In the genomic region with DNA sequence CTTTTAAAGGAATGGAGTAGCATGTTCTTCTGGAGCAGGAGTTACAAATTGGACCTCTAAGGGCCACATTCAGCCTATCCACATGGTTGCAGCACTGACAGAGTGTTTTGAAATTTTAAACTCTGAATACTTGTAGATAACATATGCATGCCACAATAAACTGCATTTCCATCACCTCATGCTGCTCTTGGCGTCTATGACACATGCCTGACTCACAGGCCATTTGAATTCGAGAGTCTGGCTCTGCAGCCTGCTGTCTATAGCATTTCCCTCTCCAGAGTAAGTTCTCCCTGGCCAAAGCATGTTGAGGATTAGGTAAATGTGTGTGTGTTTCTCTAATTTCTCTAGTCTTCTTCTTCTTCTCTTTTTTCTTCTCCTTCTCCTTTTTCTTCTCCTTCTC, we compare ENCODE assay signal across 13 cellular contexts. TPM values are rescaled to one million over a fixed set of nuclear protein-coding genes. Genes with fewer than 3 reads are reported as not detected.
DNase-seq lines count a peak whose midpoint lies in the region; ATAC-seq, FAIRE-seq and TF ChIP-seq lines count a peak whose summit lies in the region.
"Had no signal": no experiment of that assay in that cellular context is flagged by ENCODE, and none has a peak within 500 bp of the region (broad histone marks: within the 10 kb centered on the region; RNA-seq: fewer than 3 reads in every experiment).

No MANE protein-coding gene starts in this region.

- peaks cover 0 to 4% of the 10 kb centered on the region in 2 donors for H3K27me3 ChIP-seq in breast epithelium
- H3K27me3 ChIP-seq in SJCRH30, result peaks cover 9% of the 10 kb centered on the region; the same call in 1 of the 2 replicates

- no peaks in the 10 kb centered on the region for H3K36me3 Mint-ChIP-seq in MCF 10A (ENCODE audit: insufficient read depth, unreplicated experiment)
- H3K36me3 Mint-ChIP-seq: stimulated activated naive B cell treated with anti-CD40 and anti-IgM and Interleukin-4, amounts not matched to agents 10 μg/mL and 1 μg/mL and 100 μg/mL, for 72 hours had no signal

- TF ChIP-seq POLR2A in breast epithelium (IDR thresholded peaks at IDR 0.05), result no peak

- H3K27ac ChIP-seq in breast epithelium (no peak overlapping the region), SJCRH30 (no peak overlapping the region)
- H3K27ac ChIP-seq: WERI-Rb-1 had no signal

- ATAC-seq in GM18498 (IDR thresholded peaks at IDR 0.05; ENCODE audit: unreplicated experiment), result no peak
- ATAC-seq: stimulated activated naive B cell treated with anti-CD40 and anti-IgM and Interleukin-4, amounts not matched to agents 10 μg/mL and 1 μg/mL and 100 μg/mL, for 72 hours had no signal

- no peak overlapping the region for H3K4me3 Mint-ChIP-seq in MCF 10A (ENCODE audit: unreplicated experiment)
- H3K4me3 Mint-ChIP-seq: activated naive CD4-positive, alpha-beta T cell treated with anti-CD3 and anti-CD28 coated beads for 36 hours; B cell; memory B cell; stimulated activated naive B cell treated with anti-CD40 and anti-IgM and Interleukin-4, amounts not matched to agents 10 μg/mL and 1 μg/mL and 100 μg/mL, for 72 hours had no signal

- FAIRE-seq in urothelium cell line (lab: Jason Lieb, UNC), result no peak

- no TSS peak for BruUV-seq in MCF 10A (replicated peaks; lab: Mats Ljungman, UMichigan)

- H3K9me3 ChIP-seq in breast epithelium, result no peaks in the 10 kb centered on the region
- no peaks in the 10 kb centered on the region for H3K9me3 ChIP-seq in SJCRH30 (replicated peaks)

- H3K36me3 ChIP-seq in breast epithelium, result no peaks in the 10 kb centered on the region
- H3K36me3 ChIP-seq in SJCRH30, result no peaks in the 10 kb centered on the region
- H3K36me3 ChIP-seq: WERI-Rb-1 had no signal

- no peak overlapping the region for H3K27ac Mint-ChIP-seq in MCF 10A (ENCODE audit: low read depth, unreplicated experiment)
- H3K27ac Mint-ChIP-seq: activated naive CD4-positive, alpha-beta T cell treated with anti-CD3 and anti-CD28 coated beads for 36 hours; B cell; memory B cell; stimulated activated naive B cell treated with anti-CD40 and anti-IgM and Interleukin-4, amounts not matched to agents 10 μg/mL and 1 μg/mL and 100 μg/mL, for 72 hours had no signal

- intact Hi-C loops in MCF 10A (cut with micrococcal nuclease), result no loop called here
- intact Hi-C loops in breast epithelium (cut with DNase I; ENCODE audit: low total_unique reads), result no loop called here

- H3K4me1 ChIP-seq in breast epithelium (no peaks in the 10 kb centered on the region), SJCRH30 (peaks cover 10% of the 10 kb centered on the region)

- H3K27me3 Mint-ChIP-seq in MCF 10A (ENCODE audit: insufficient read depth, unreplicated experiment), result peaks cover 13% of the 10 kb centered on the region

- peak; percentile 68 for DNase-seq in MCF 10A (ENCODE audit: unreplicated experiment)
- no peak for DNase-seq in breast epithelium (ENCODE audit: low spot score in 2 of 2)
- DNase-seq in SJCRH30, result peak; percentile 50 to 51
- peak; percentile 79 to 90 for DNase-seq in foreskin fibroblast
- DNase-seq in urothelium cell line (ENCODE audit: low spot score), result peak; percentile 62
- no peak for DNase-seq in NCI-H1930 (lab: John Stamatoyannopoulos, UW)
- no peak for DNase-seq in NCI-H526 (lab: John Stamatoyannopoulos, UW)
- DNase-seq: activated naive CD4-positive, alpha-beta T cell treated with anti-CD3 and anti-CD28 coated beads for 36 hours; stimulated activated naive B cell treated with anti-CD40 and anti-IgM and Interleukin-4, amounts not matched to agents 10 μg/mL and 1 μg/mL and 100 μg/mL, for 72 hours; WERI-Rb-1 had no signal

- CTCF ChIA-PET in MCF 10A (lab: Yijun Ruan, JAX), result interaction anchor here (0.7 to 0.9 kb wide), 4 partner anchors 10 to 149 kb away, joined by 3 to 4 read pairs (median 4); no protein-coding TSS in a partner anchor

- no peak overlapping the region for H3K4me3 ChIP-seq in breast epithelium
- no peak overlapping the region for H3K4me3 ChIP-seq in SJCRH30
- H3K4me3 ChIP-seq in foreskin fibroblast (ENCODE audit: low read depth in 1 of 2, low read length in 2 of 2), result no peak overlapping the region

- POLR2A ChIA-PET in MCF 10A (lab: Yijun Ruan, JAX), result interaction anchor here (0.9 kb wide), 1 partner anchor 11 kb away, joined by 3 read pairs; no protein-coding TSS in a partner anchor

- peaks cover 7% of the 10 kb centered on the region for H3K4me1 Mint-ChIP-seq in MCF 10A (ENCODE audit: insufficient read depth, unreplicated experiment)

- TF ChIP-seq CTCF in MCF 10A (IDR thresholded peaks at IDR 0.05; ENCODE audit: unreplicated experiment) (no peak), breast epithelium (IDR thresholded peaks at IDR 0.05) (no peak), foreskin fibroblast (IDR thresholded peaks at IDR 0.05; ENCODE audit: low read depth, low read length) (no peak)

- H3K9me3 Mint-ChIP-seq in MCF 10A (ENCODE audit: unreplicated experiment), result peaks cover 6% of the 10 kb centered on the region

RNA-seq across cellular contexts. Expression of gene MYOCD, which starts 28.7 kb away (rescaled TPM):
- total RNA-seq in MCF 10A (2022) (not detected in 2 replicates), breast epithelium (1 to 10 TPM in 2 of 3 donors, under 1 TPM in 1; 0.64 to 2.6 (median 1.5) TPM)
- 0.03 and 0.08 TPM in 2 replicates for total RNA-seq in SJCRH30 (2014; rRNA removed; shearing (Covaris generic))
- total RNA-seq: activated naive CD4-positive, alpha-beta T cell treated with anti-CD3 and anti-CD28 coated beads for 36 hours had no signal

Comparison
In these comparisons a context has a peak if more than half of its experiments do, and no peak if none do; other contexts are left out.
1. DNase-seq: peak in MCF 10A (single experiment), SJCRH30 (2 of 2), foreskin fibroblast (2 of 2) and urothelium cell line (single experiment); none in breast epithelium (0 of 2), NCI-H1930 (0 of 2) and NCI-H526 (0 of 2).